Comparison of ENCODE assay signal across 9 cellular contexts in genomic region chr6:16168858-16169257, GRCh38. TPM values are rescaled to one million over a fixed set of nuclear protein-coding genes. Genes with fewer than 3 reads are reported as not detected.
A peak's percentile ranks its signal among the peaks of the same experiment; 100 is the strongest.
DNase-seq lines count a peak whose midpoint lies in the region; ATAC-seq and TF ChIP-seq lines count a peak whose summit lies in the region.
"Had no signal": no experiment of that assay in that cellular context is flagged by ENCODE, and none has a peak within 500 bp of the region (broad histone marks: within the 10 kb centered on the region; RNA-seq: fewer than 3 reads in every experiment).

No MANE protein-coding gene starts in this region.

- no peaks in the 10 kb centered on the region for H3K9me3 Mint-ChIP-seq in neural crest cell

- intact Hi-C loops in colonic mucosa (cut with DNase I), result no loop called here

- no peak overlapping the region for H3K27ac Mint-ChIP-seq in neural crest cell (ENCODE audit: unreplicated experiment)

- H3K9ac ChIP-seq in colonic mucosa (ENCODE audit: low read depth in 2 of 2, low read length in 2 of 2), result no peak overlapping the region

- peak; percentile 47 to 67 for DNase-seq in AML-193 (lab: John Stamatoyannopoulos, UW)
- DNase-seq in GM20000 (ENCODE audit: low spot score), result no peak
- DNase-seq in NCI-H82 treated with DMSO at 0.1 percent for 48 hours (lab: John Stamatoyannopoulos, UW; ENCODE audit: unreplicated experiment), result peak; percentile 95
- DNase-seq in colonic mucosa, result no peak
- DNase-seq in neural crest cell (ENCODE audit: low read depth, low spot score), result no peak
- no peak for DNase-seq in central memory CD4-positive, alpha-beta T cell
- no peak for DNase-seq in NCI-H2227 treated with DMSO at 0.1 percent for 48 hours (lab: John Stamatoyannopoulos, UW)

- H3K27me3 Mint-ChIP-seq in neural crest cell (ENCODE audit: low read depth), result peaks cover 38% of the 10 kb centered on the region

- no peaks in the 10 kb centered on the region for H3K27me3 ChIP-seq in colonic mucosa

- TF ChIP-seq CTCF in GM20000 (IDR thresholded peaks at IDR 0.05; ENCODE audit: extremely low read depth, missing control alignments), result peak; percentile 28
- TF ChIP-seq CTCF in colonic mucosa (IDR thresholded peaks at IDR 0.05), result peak; percentile 25
- TF ChIP-seq CTCF in neural crest cell (conservative IDR thresholded peaks at IDR 0.05), result peak; percentile 60

- H3K9me3 ChIP-seq in colonic mucosa, result no peaks in the 10 kb centered on the region

- H3K27ac ChIP-seq in colonic mucosa, result no peak overlapping the region
- H3K27ac ChIP-seq: epithelial cell of prostate had no signal

- no peak overlapping the region for H3K4me3 Mint-ChIP-seq in neural crest cell

- no peaks in the 10 kb centered on the region for H3K4me1 ChIP-seq in colonic mucosa

- no peaks in the 10 kb centered on the region for H3K36me3 ChIP-seq in colonic mucosa

- no peaks in the 10 kb centered on the region for H3K36me3 Mint-ChIP-seq in neural crest cell (ENCODE audit: low read depth)

- peaks cover 14% of the 10 kb centered on the region for H3K4me1 Mint-ChIP-seq in neural crest cell

- ATAC-seq in HG03175 (IDR thresholded peaks at IDR 0.05; ENCODE audit: unreplicated experiment), result no peak

- no peak overlapping the region for H3K4me3 ChIP-seq in colonic mucosa

RNA-seq across cellular contexts. Expression of gene MYLIP, which starts 40.0 kb away (rescaled TPM):
- total RNA-seq in colonic mucosa (10 to 100 TPM; 23.9 to 32.2 TPM), neural crest cell (4.5 and 5.8 TPM in 2 replicates)

Comparison
In these comparisons a context has a peak if more than half of its experiments do, and no peak if none do; other contexts are left out.
1. DNase-seq: peak in AML-193 (2 of 2) and NCI-H82 treated with DMSO at 0.1 percent for 48 hours (single experiment); none in GM20000 (single experiment), colonic mucosa (single experiment), neural crest cell (single experiment), central memory CD4-positive, alpha-beta T cell (single experiment) and NCI-H2227 treated with DMSO at 0.1 percent for 48 hours (single experiment).
2. Peak in every context shown above with its lines, with median percentiles within 50 percentile points of each other: CTCF ChIP-seq.